Comparison of ENCODE assay signal across 8 cellular contexts in the genomic region with DNA sequence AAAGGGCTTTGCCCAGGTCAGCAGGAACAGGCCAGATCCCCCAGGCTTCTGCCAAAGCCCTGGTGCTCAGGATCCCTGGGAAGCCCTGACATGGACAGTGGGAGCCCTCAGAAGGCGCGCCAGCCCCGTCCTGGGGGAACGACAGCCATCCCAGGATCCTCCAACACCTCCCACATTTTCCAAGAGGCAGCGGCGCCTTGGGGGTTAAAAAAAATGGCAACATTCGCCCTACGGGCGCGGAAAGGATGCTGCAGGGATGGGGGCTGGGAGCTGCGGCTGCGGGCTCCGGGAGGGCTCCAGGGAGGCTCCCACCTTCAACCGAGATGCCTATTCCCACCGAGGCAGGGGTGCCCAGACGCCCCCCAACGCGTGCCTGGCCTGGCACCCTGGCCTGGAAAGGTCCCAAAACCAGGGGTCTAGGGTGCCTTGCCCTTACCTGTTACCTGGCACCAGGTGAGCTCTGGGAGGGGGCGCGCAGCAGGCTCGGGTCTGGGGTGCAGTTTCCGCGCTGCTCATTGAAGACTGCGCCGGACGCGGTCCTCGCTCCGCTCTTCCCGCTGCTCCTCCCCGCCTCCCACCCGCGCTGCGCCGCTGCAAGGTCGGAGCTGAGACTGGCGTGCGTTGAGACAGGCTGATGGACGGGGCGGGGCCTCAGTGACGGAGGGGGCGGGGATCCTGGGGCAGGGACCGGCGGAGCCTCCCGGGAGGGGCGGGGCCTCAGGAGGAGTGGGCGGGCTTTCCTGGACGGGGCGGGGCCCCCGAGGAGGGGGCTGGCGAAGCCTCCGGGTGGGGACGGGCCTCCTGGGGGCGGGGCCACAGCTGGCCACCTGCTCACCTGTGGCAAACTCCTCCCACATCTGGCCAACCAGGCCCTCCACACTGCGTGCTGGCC. TPM values are rescaled to one million over a fixed set of nuclear protein-coding genes. Genes with fewer than 3 reads are reported as not detected.
DNase-seq lines count a peak whose midpoint lies in the region; TF ChIP-seq lines count a peak whose summit lies in the region.

Gene ABCB9 (minus strand): TSS at position 613 of the 892 bp plus-strand sequence. CDS start 6,228 bp downstream, outside the sequence.

- WGBS in endodermal cell (ENCODE audit: insufficient coverage in 1 of 2, insufficient read length in 1 of 2), 2 experiments: 2 to 3% methylated on average over 16 to 54 of the region's 55 CpGs
- no CpG with 5 or more reads among the region's 55 CpGs for WGBS in mesendoderm (ENCODE audit: extremely low coverage, insufficient coverage, low lambda C conversion rate)

- peaks cover 11% of the 10 kb centered on the region for H3K27me3 Mint-ChIP-seq in endodermal cell (ENCODE audit: insufficient read depth)

- H3K4me3 Mint-ChIP-seq in endodermal cell: peak within 1 kb of the TSS; percentile 58

- H3K4me2 ChIP-seq in mesendoderm (ENCODE audit: low read length): peak within 1 kb of the TSS; percentile 45

- CTCF ChIA-PET in AG04450 (lab: Charles Lee): interaction anchor here (0.7 to 1.3 kb wide), 6 partner anchors 9 to 699 kb away, joined by 3 to 7 read pairs (median 4); partner anchors contain the start of gene OGFOD2

- H3K4me1 ChIP-seq in endodermal cell (ENCODE audit: control insufficient read depth, insufficient read depth, low read length) (peaks cover 3% of the 10 kb centered on the region), mesendoderm (ENCODE audit: control insufficient read depth, low read depth, low read length) (no peaks in the 10 kb centered on the region)

- H3K4ac ChIP-seq in mesendoderm (ENCODE audit: low read depth, low read length): no peak within 1 kb of the TSS

- peak; percentile 72 for DNase-seq in AG04450 (ENCODE audit: low read depth, low spot score)
- peak; percentile 96 for DNase-seq in HK-2 (ENCODE audit: unreplicated experiment)
- DNase-seq in NOMO-1 treated with DMSO at 0.1 percent for 48 hours (lab: John Stamatoyannopoulos, UW; ENCODE audit: unreplicated experiment): peak; percentile 84
- peak; percentile 74 for DNase-seq in activated CD8-positive, alpha-beta memory T cell treated with anti-CD3 and anti-CD28 coated beads, Interleukin-2, amount 50 U/mL, for 1 hour (ENCODE audit: extremely low read depth)
- peak; percentile 100 for DNase-seq in endodermal cell
- peak; percentile 96 for DNase-seq in mesendoderm
- DNase-seq in stimulated activated CD8-positive, alpha-beta memory T cell treated with anti-CD3 and anti-CD28 coated beads, Interleukin-12 subunit alpha, Interleukin-12 subunit beta, amount 100 ng/mL, for 4 hours (ENCODE audit: low read depth): peak; percentile 88

- no peaks in the 10 kb centered on the region for H3K4me1 Mint-ChIP-seq in endodermal cell

- TF ChIP-seq CTCF in AG04450 (IDR thresholded peaks at IDR 0.05; ENCODE audit: low read depth, low read length) (no peak), endodermal cell (conservative IDR thresholded peaks at IDR 0.05) (no peak)

- no peak within 1 kb of the TSS for H3K18ac ChIP-seq in mesendoderm (ENCODE audit: low read length)

- no peak within 1 kb of the TSS for H2BK15ac ChIP-seq in mesendoderm (replicated peaks; ENCODE audit: low read depth)

- no peak within 1 kb of the TSS for H3K9ac ChIP-seq in endodermal cell (ENCODE audit: extremely low read depth, low read length, poor library complexity, severe bottlenecking)
- peak within 1 kb of the TSS; percentile 64 for H3K9ac ChIP-seq in mesendoderm (ENCODE audit: low read length)

- H2BK120ac ChIP-seq in mesendoderm (ENCODE audit: low read depth, low read length): no peak within 1 kb of the TSS

- H4K8ac ChIP-seq in mesendoderm (ENCODE audit: low read depth, low read length): no peak within 1 kb of the TSS

- H3K36me3 ChIP-seq in endodermal cell (ENCODE audit: control insufficient read depth, insufficient read depth, low read length) (no peaks in the 10 kb centered on the region), mesendoderm (ENCODE audit: control insufficient read depth, insufficient read depth, low read length) (no peaks in the 10 kb centered on the region)

- H2AK5ac ChIP-seq in mesendoderm (ENCODE audit: low read length): no peak within 1 kb of the TSS

- H3K9me3 ChIP-seq in AG04450 (ENCODE audit: control insufficient read depth, insufficient read depth, low read length): no peaks in the 10 kb centered on the region
- no peaks in the 10 kb centered on the region for H3K9me3 ChIP-seq in endodermal cell (ENCODE audit: control insufficient read depth, low read length)

- H3K36me3 Mint-ChIP-seq in endodermal cell (ENCODE audit: low read depth): no peaks in the 10 kb centered on the region

- peak within 1 kb of the TSS; percentile 82 for H3K4me3 ChIP-seq in AG04450 (ENCODE audit: low read depth, low read length)
- H3K4me3 ChIP-seq in endodermal cell (ENCODE audit: low read length): peak within 1 kb of the TSS; percentile 81
- H3K4me3 ChIP-seq in mesendoderm (ENCODE audit: low read length): peak within 1 kb of the TSS; percentile 52

- H2BK5ac ChIP-seq in mesendoderm (ENCODE audit: low read length): no peak within 1 kb of the TSS

- H3K23ac ChIP-seq in mesendoderm (ENCODE audit: low read length): no peak within 1 kb of the TSS

- H3K79me1 ChIP-seq in mesendoderm (ENCODE audit: low read length): no peaks in the 10 kb centered on the region

- POLR2A ChIA-PET in AG04450 (lab: Yijun Ruan, JAX): interaction anchor here (0.6 to 2.8 kb wide), 6 partner anchors 9 to 328 kb away, joined by 3 to 17 read pairs (median 4); partner anchors contain the start of genes MPHOSPH9, MTRFR and OGFOD2

- H3K27ac ChIP-seq in AG04450 (ENCODE audit: low read depth, low read length) (no peak within 1 kb of the TSS), endodermal cell (ENCODE audit: low read depth, low read length) (no peak within 1 kb of the TSS), mesendoderm (ENCODE audit: low read depth, low read length) (no peak within 1 kb of the TSS)

- no peak within 1 kb of the TSS for H4K5ac ChIP-seq in mesendoderm (ENCODE audit: low read length)

- H3K56ac ChIP-seq in mesendoderm (ENCODE audit: low read length): peak within 1 kb of the TSS; percentile 87

- no peaks in the 10 kb centered on the region for H3K79me2 ChIP-seq in mesendoderm (ENCODE audit: control insufficient read depth, insufficient read depth, low read length)

- no peaks in the 10 kb centered on the region for H3K27me3 ChIP-seq in AG04450 (ENCODE audit: control insufficient read depth, insufficient read depth, low read length)
- H3K27me3 ChIP-seq in endodermal cell (ENCODE audit: control insufficient read depth, insufficient read depth, low read length, poor library complexity, severe bottlenecking): no peaks in the 10 kb centered on the region
- no peaks in the 10 kb centered on the region for H3K27me3 ChIP-seq in mesendoderm (ENCODE audit: insufficient read depth, low read length, poor library complexity)

- TF ChIP-seq POLR2A in GM19099 (IDR thresholded peaks at IDR 0.05; ENCODE audit: extremely low read depth, insufficient read length, low read depth): peak; percentile 19

- no peaks in the 10 kb centered on the region for H3K9me3 Mint-ChIP-seq in endodermal cell

- no peak within 1 kb of the TSS for H3K27ac Mint-ChIP-seq in endodermal cell

RNA-seq across cellular contexts. Expression of gene ABCB9, which starts in this region (rescaled TPM):
- polyA plus RNA-seq in AG04450 (2011; rRNA removed): 3.4 and 5.0 TPM in 2 replicates
- polyA minus RNA-seq in AG04450 (2011; rRNA and poly(A)+ RNA removed): 12.2 and 12.8 TPM in 2 replicates
- total RNA-seq in endodermal cell: 1 to 10 TPM; 5.4 to 6.0 TPM
- 4.1 TPM for polyA plus RNA-seq in endodermal cell (2013, experiment 1 of 2)
- 4.3 TPM for polyA plus RNA-seq in endodermal cell (2013, experiment 2 of 2)
- 1.4 TPM for polyA plus RNA-seq in mesendoderm (2013, experiment 1 of 2)
- 1.2 TPM for polyA plus RNA-seq in mesendoderm (2013, experiment 2 of 2)
